Comparison of ENCODE assay signal across 1 cellular context in genomic region chr13:113001251-113002140, GRCh38.
TF ChIP-seq lines count a peak whose summit lies in the region.

No MANE protein-coding gene starts in this region.

TF ChIP-seq in HepG2, 621 proteins besides CTCF, POLR2A, EP300 and RAD21 (continued from another document and continues in another):
- TF ChIP-seq DZIP1 (CRISPR knock-in tag; IDR thresholded peaks at IDR 0.05), result 0 out of 2 replicates have a peak, but pooled peaks have one; percentile 1
- no peak for TF ChIP-seq GATA4 (IDR thresholded peaks at IDR 0.05; ENCODE audit: borderline replicate concordance, low read depth)
- peak; percentile 22; the same call in 1 of the 2 replicates for TF ChIP-seq ZNF598 (CRISPR knock-in tag; IDR thresholded peaks at IDR 0.05; ENCODE audit: borderline replicate concordance)
- TF ChIP-seq CHD2 (IDR thresholded peaks at IDR 0.05; ENCODE audit: low read depth, low read length), result no peak
- TF ChIP-seq NKX3-1 (CRISPR knock-in tag; IDR thresholded peaks at IDR 0.05), result no peak
- TF ChIP-seq EHMT2 (IDR thresholded peaks at IDR 0.05; ENCODE audit: borderline replicate concordance, low read depth, low read length), result no peak
- no peak for TF ChIP-seq KLF12 (CRISPR knock-in tag; IDR thresholded peaks at IDR 0.05; ENCODE audit: borderline replicate concordance)
- peak; percentile 25; the same call in 1 of the 2 replicates for TF ChIP-seq ZBTB7A (CRISPR knock-in tag; IDR thresholded peaks at IDR 0.05)
- TF ChIP-seq ZMAT5 (CRISPR knock-in tag; IDR thresholded peaks at IDR 0.05; ENCODE audit: borderline replicate concordance, low read depth), result no peak
- TF ChIP-seq MEIS1 (CRISPR knock-in tag; IDR thresholded peaks at IDR 0.05; ENCODE audit: borderline replicate concordance), result no peak
- no peak for TF ChIP-seq MAFF (IDR thresholded peaks at IDR 0.05; ENCODE audit: low read depth, low read length)
- TF ChIP-seq HOMEZ (CRISPR knock-in tag; IDR thresholded peaks at IDR 0.05; ENCODE audit: low read depth), result no peak
- TF ChIP-seq PREB (CRISPR knock-in tag; IDR thresholded peaks at IDR 0.05), result no peak
- no peak for TF ChIP-seq ZNF205 (CRISPR knock-in tag; IDR thresholded peaks at IDR 0.05)
- TF ChIP-seq ZFP62 (CRISPR knock-in tag; IDR thresholded peaks at IDR 0.05), result no peak
- no peak for TF ChIP-seq FOXO1 (CRISPR knock-in tag; IDR thresholded peaks at IDR 0.05)
- TF ChIP-seq NFE2 (CRISPR knock-in tag; IDR thresholded peaks at IDR 0.05), result no peak
- TF ChIP-seq ZNF33A (CRISPR knock-in tag; IDR thresholded peaks at IDR 0.05; ENCODE audit: borderline replicate concordance), result no peak
- TF ChIP-seq ZNF749 (CRISPR knock-in tag; IDR thresholded peaks at IDR 0.05; ENCODE audit: borderline replicate concordance), result no peak
- no peak for TF ChIP-seq ZMYM2 (CRISPR knock-in tag; IDR thresholded peaks at IDR 0.05)
- TF ChIP-seq ZNF644 (CRISPR knock-in tag; IDR thresholded peaks at IDR 0.05; ENCODE audit: low read depth), result no peak
- TF ChIP-seq CENPT (CRISPR knock-in tag; IDR thresholded peaks at IDR 0.05; ENCODE audit: low read depth), result 0 out of 2 replicates have a peak, but pooled peaks have one; percentile 28
- no peak for TF ChIP-seq ZBTB20 (CRISPR knock-in tag; IDR thresholded peaks at IDR 0.05; ENCODE audit: borderline replicate concordance, low read depth)
- no peak for TF ChIP-seq TGIF2 (CRISPR knock-in tag; IDR thresholded peaks at IDR 0.05)
- TF ChIP-seq GATAD1 (CRISPR knock-in tag; IDR thresholded peaks at IDR 0.05), result 0 out of 2 replicates have a peak, but pooled peaks have one; percentile 11
- TF ChIP-seq TCF7L2 (IDR thresholded peaks at IDR 0.05; ENCODE audit: low read depth, low read length), result no peak
- no peak for TF ChIP-seq SKI (IDR thresholded peaks at IDR 0.05; ENCODE audit: partially characterized antibody)
- TF ChIP-seq ZSCAN12 (CRISPR knock-in tag; IDR thresholded peaks at IDR 0.05), result no peak
- no peak for TF ChIP-seq E2F2 (CRISPR knock-in tag; IDR thresholded peaks at IDR 0.05; ENCODE audit: borderline replicate concordance)
- no peak for TF ChIP-seq ZNF619 (CRISPR knock-in tag; IDR thresholded peaks at IDR 0.05)
- TF ChIP-seq ZHX1 (CRISPR knock-in tag; IDR thresholded peaks at IDR 0.05; ENCODE audit: low read depth), result 0 out of 2 replicates have a peak, but pooled peaks have one; percentile 3
- no peak for TF ChIP-seq ZBTB39 (CRISPR knock-in tag; IDR thresholded peaks at IDR 0.05)
- no peak for TF ChIP-seq MLXIP (CRISPR knock-in tag; IDR thresholded peaks at IDR 0.05; ENCODE audit: borderline replicate concordance)
- TF ChIP-seq ZNF782 (CRISPR knock-in tag; IDR thresholded peaks at IDR 0.05; ENCODE audit: borderline replicate concordance), result no peak
- no peak for TF ChIP-seq FOXP1 (IDR thresholded peaks at IDR 0.05)
- TF ChIP-seq FOXP1 (CRISPR knock-in tag; IDR thresholded peaks at IDR 0.05), result no peak
- no peak for TF ChIP-seq HMG20B (CRISPR knock-in tag; conservative IDR thresholded peaks at IDR 0.05)
- no peak for TF ChIP-seq ZNF180 (CRISPR knock-in tag; IDR thresholded peaks at IDR 0.05; ENCODE audit: borderline replicate concordance, low read depth)
- TF ChIP-seq SMARCE1 (IDR thresholded peaks at IDR 0.05; ENCODE audit: borderline replicate concordance), result no peak
- no peak for TF ChIP-seq ZBTB43 (CRISPR knock-in tag; conservative IDR thresholded peaks at IDR 0.05)
- no peak for TF ChIP-seq ZNF740 (CRISPR knock-in tag; IDR thresholded peaks at IDR 0.05)
- TF ChIP-seq KAT7 (CRISPR knock-in tag; IDR thresholded peaks at IDR 0.05; ENCODE audit: borderline replicate concordance), result no peak
- TF ChIP-seq NFE2L1 (CRISPR knock-in tag; IDR thresholded peaks at IDR 0.05; ENCODE audit: borderline replicate concordance), result no peak
- peak; percentile 9 for TF ChIP-seq SRSF1 (optimal IDR thresholded peaks at IDR 0.05; ENCODE audit: low read depth, low read length)
- TF ChIP-seq RFX1 (IDR thresholded peaks at IDR 0.05), result no peak
- peak; percentile 35 for TF ChIP-seq AGO1 (IDR thresholded peaks at IDR 0.05; ENCODE audit: low read depth, low read length, poor library complexity, severe bottlenecking)
- no peak for TF ChIP-seq AHR (CRISPR knock-in tag; IDR thresholded peaks at IDR 0.05)
- no peak for TF ChIP-seq NAIF1 (CRISPR knock-in tag; IDR thresholded peaks at IDR 0.05; ENCODE audit: borderline replicate concordance)
- no peak for TF ChIP-seq FOXA3 (CRISPR knock-in tag; IDR thresholded peaks at IDR 0.05)
- no peak for TF ChIP-seq NRL (CRISPR knock-in tag; IDR thresholded peaks at IDR 0.05; ENCODE audit: borderline replicate concordance)
- TF ChIP-seq PCBP2 (optimal IDR thresholded peaks at IDR 0.05; ENCODE audit: low read depth, low read length, poor library complexity, severe bottlenecking), result no peak
- no peak for TF ChIP-seq ELF3 (CRISPR knock-in tag; IDR thresholded peaks at IDR 0.05)
- no peak for TF ChIP-seq BORCS8-MEF2B (CRISPR knock-in tag; IDR thresholded peaks at IDR 0.05)
- no peak for TF ChIP-seq ZNF326 (CRISPR knock-in tag; IDR thresholded peaks at IDR 0.05; ENCODE audit: borderline replicate concordance)
- no peak for TF ChIP-seq SALL2 (CRISPR knock-in tag; IDR thresholded peaks at IDR 0.05)
- no peak for TF ChIP-seq TEAD2 (CRISPR knock-in tag; IDR thresholded peaks at IDR 0.05)
